18 cellular contexts compared by ENCODE assay signal in the genomic region with DNA sequence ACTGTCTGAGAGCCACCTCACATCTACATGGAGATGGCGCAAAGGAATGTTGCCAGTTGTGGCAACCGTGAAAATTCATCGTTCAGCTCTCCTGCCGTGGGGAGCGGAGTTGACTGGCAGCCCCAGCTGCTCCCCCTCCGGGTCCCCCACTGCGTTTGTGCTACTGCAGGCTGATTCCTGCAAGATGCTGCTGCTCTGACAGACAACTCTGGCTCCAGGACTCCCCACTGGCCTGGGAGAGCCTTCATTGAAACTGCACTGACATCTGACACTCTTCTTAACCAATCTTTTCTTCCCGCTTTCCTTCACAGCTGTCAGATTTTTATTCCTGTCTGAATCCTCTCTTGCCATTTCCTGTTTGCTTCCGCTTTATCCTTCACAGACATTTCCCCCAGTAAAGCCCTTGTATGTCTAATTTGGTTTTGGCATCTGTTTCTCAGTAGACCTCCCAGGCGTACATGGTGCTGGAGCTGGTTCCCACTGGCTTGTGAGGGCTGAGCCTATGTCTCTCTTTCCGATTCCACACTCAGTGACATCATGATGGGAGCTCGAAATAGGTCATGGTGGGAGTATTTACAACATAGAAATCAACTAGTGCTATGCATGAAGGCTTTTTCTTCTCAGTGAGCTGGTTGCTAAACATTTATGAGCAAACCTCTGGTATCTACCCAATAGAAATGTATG. TPM values are rescaled to one million over a fixed set of nuclear protein-coding genes. Genes with fewer than 3 reads are reported as not detected.
A peak's percentile ranks its signal among the peaks of the same experiment; 100 is the strongest.
DNase-seq lines count a peak whose midpoint lies in the region; ATAC-seq, FAIRE-seq and TF ChIP-seq lines count a peak whose summit lies in the region.
"Had no signal": no experiment of that assay in that cellular context is flagged by ENCODE, and none has a peak within 500 bp of the region (broad histone marks: within the 10 kb centered on the region; RNA-seq: fewer than 3 reads in every experiment).

No MANE protein-coding gene starts in this region.

- H2AFZ ChIP-seq in HepG2 (ENCODE audit: low read length): peak overlapping the region; percentile 32

- H3K27me3 ChIP-seq in HepG2 (ENCODE audit: control insufficient read depth in 1 of 2, insufficient read depth in 2 of 2, low read length in 2 of 2): peaks cover 0 to 11% of the 10 kb centered on the region in 2 experiments; a peak in 1 of 5 replicates
- no peaks in the 10 kb centered on the region for H3K27me3 ChIP-seq in right lobe of liver
- H3K27me3 ChIP-seq in endodermal cell (ENCODE audit: control insufficient read depth, insufficient read depth, low read length, poor library complexity, severe bottlenecking): peaks cover 13% of the 10 kb centered on the region
- H3K27me3 ChIP-seq: body of pancreas had no signal

- intact Hi-C loops in HepG2 (cut with micrococcal nuclease; ENCODE audit: unreplicated experiment): no loop called here
- intact Hi-C loops in right lobe of liver (cut with DNase I): no loop called here

- no peak for TF ChIP-seq RAD21 in HepG2 (CRISPR knock-in tag; IDR thresholded peaks at IDR 0.05)

- peaks cover 40% of the 10 kb centered on the region for H3K4me1 ChIP-seq in HepG2 (ENCODE audit: insufficient read depth, low read length)
- peaks cover 0 to 3% (median 0%) of the 10 kb centered on the region in 4 donors for H3K4me1 ChIP-seq in right lobe of liver
- H3K4me1 ChIP-seq in endodermal cell (ENCODE audit: control insufficient read depth, insufficient read depth, low read length): no peaks in the 10 kb centered on the region
- H3K4me1 ChIP-seq: HAP-1 had no signal

- TF ChIP-seq POLR2A in HepG2 (IDR thresholded peaks at IDR 0.05; ENCODE audit: insufficient read depth in 1 of 2, low read depth in 2 of 2, low read length in 2 of 2) (no peak), right lobe of liver (IDR thresholded peaks at IDR 0.05) (no peak)

- 53% methylated on average over 12 of the region's 12 CpGs for WGBS in HepG2 (ENCODE audit: low lambda C conversion rate)
- WGBS in right lobe of liver (ENCODE audit: insufficient coverage, low coverage, low lambda C conversion rate, missing lambda C conversion rate): 63% methylated on average over 5 of the region's 12 CpGs
- 46 to 65% methylated on average over 10 to 12 of the region's 12 CpGs for WGBS in endodermal cell (ENCODE audit: insufficient coverage in 1 of 2, insufficient read length in 1 of 2), 2 experiments

- DNase-seq in HepG2 (ENCODE audit: low spot score): no peak
- no peak for DNase-seq in right lobe of liver
- DNase-seq in endodermal cell: peak; percentile 79
- DNase-seq in SHP77 (lab: John Stamatoyannopoulos, UW): no peak
- DNase-seq in NCI-H187 (lab: John Stamatoyannopoulos, UW): no peak
- no peak for DNase-seq in AML-193 (lab: John Stamatoyannopoulos, UW)
- DNase-seq: activated CD8-positive, alpha-beta T cell treated with anti-CD3 and anti-CD28 coated beads for 36 hours; effector memory CD8-positive, alpha-beta T cell; left cardiac atrium; natural killer cell; NCI-H1694 had no signal

- H3K4me1 Mint-ChIP-seq in endodermal cell (peaks cover 5% of the 10 kb centered on the region), nephron (peaks cover 16% of the 10 kb centered on the region)
- H3K4me1 Mint-ChIP-seq: natural killer cell had no signal

- H3K9me3 ChIP-seq in HepG2 (ENCODE audit: low read length) (no peaks in the 10 kb centered on the region), right lobe of liver (no peaks in the 10 kb centered on the region), endodermal cell (ENCODE audit: control insufficient read depth, low read length) (no peaks in the 10 kb centered on the region)
- H3K9me3 ChIP-seq: body of pancreas, HAP-1 had no signal

- no peaks in the 10 kb centered on the region for H3K79me2 ChIP-seq in HepG2 (ENCODE audit: insufficient read depth, low read length)

- CTCF ChIA-PET in HepG2 (lab: Yijun Ruan, JAX; ENCODE audit: low intra/inter-chr PET ratio, low total read pairs): no interaction called here

- H3K4me3 ChIP-seq in HepG2 (replicated peaks in 1 of 3; ENCODE audit: insufficient read depth in 1 of 3, low read depth in 2 of 3, low read length in 3 of 3): no peak overlapping the region
- no peak overlapping the region for H3K4me3 ChIP-seq in right lobe of liver
- H3K4me3 ChIP-seq in endodermal cell (ENCODE audit: low read length): no peak overlapping the region
- H3K4me3 ChIP-seq: body of pancreas, HAP-1 had no signal

- H3K27me3 Mint-ChIP-seq in endodermal cell (ENCODE audit: insufficient read depth): peaks cover 17% of the 10 kb centered on the region
- H3K27me3 Mint-ChIP-seq in nephron (ENCODE audit: low read depth): peaks cover 16% of the 10 kb centered on the region

- in situ Hi-C loops in HepG2 (cut with HindIII; ENCODE audit: extremely low pct_ligation_motif_present, low pct_unique_long_range_greater_than_20kb): no loop called here

- no peak for FAIRE-seq in HepG2 (lab: Jason Lieb, UNC)
- FAIRE-seq: A204.1, small intestine, TTC549 had no signal

- TF ChIP-seq CTCF in HepG2 (CRISPR knock-in tag; IDR thresholded peaks at IDR 0.05): no peak
- TF ChIP-seq CTCF in right lobe of liver (IDR thresholded peaks at IDR 0.05): no peak
- no peak for TF ChIP-seq CTCF in endodermal cell (conservative IDR thresholded peaks at IDR 0.05)
- TF ChIP-seq CTCF in nephron (IDR thresholded peaks at IDR 0.05; ENCODE audit: unreplicated experiment in 3 of 3): no peak

- no peak overlapping the region for H3K27ac ChIP-seq in HepG2 (ENCODE audit: extremely low read length, insufficient read depth, low read length)
- H3K27ac ChIP-seq in right lobe of liver: no peak overlapping the region
- H3K27ac ChIP-seq in endodermal cell (ENCODE audit: low read depth, low read length): peak overlapping the region; percentile 47

- POLR2A ChIA-PET in HepG2 (lab: Yijun Ruan, JAX): interaction anchor here (5.7 kb wide), 1 partner anchor 10 kb away, joined by 40 read pairs; the partner anchor contains the start of gene ATRN

- H3K36me3 ChIP-seq in HepG2 (replicated peaks in 1 of 2; ENCODE audit: control insufficient read depth in 1 of 2, insufficient read depth in 2 of 2, low read length in 2 of 2) (no peaks in the 10 kb centered on the region), right lobe of liver (no peaks in the 10 kb centered on the region), endodermal cell (ENCODE audit: control insufficient read depth, insufficient read depth, low read length) (no peaks in the 10 kb centered on the region)
- H3K36me3 ChIP-seq: HAP-1 had no signal

- no peaks in the 10 kb centered on the region for H3K36me3 Mint-ChIP-seq in endodermal cell (ENCODE audit: low read depth)
- H3K36me3 Mint-ChIP-seq in nephron (ENCODE audit: low read depth): no peaks in the 10 kb centered on the region
- H3K36me3 Mint-ChIP-seq: natural killer cell had no signal

- H3K9me3 Mint-ChIP-seq in endodermal cell (no peaks in the 10 kb centered on the region), nephron (no peaks in the 10 kb centered on the region)
- H3K9me3 Mint-ChIP-seq: activated CD8-positive, alpha-beta T cell treated with anti-CD3 and anti-CD28 coated beads for 36 hours; effector memory CD8-positive, alpha-beta T cell; natural killer cell had no signal

- H3K4me3 Mint-ChIP-seq in endodermal cell (no peak overlapping the region), nephron (peak overlapping the region; percentile 3 to 45 (median 26))
- H3K4me3 Mint-ChIP-seq: activated CD8-positive, alpha-beta T cell treated with anti-CD3 and anti-CD28 coated beads for 36 hours; effector memory CD8-positive, alpha-beta T cell; natural killer cell had no signal

- H3K9ac ChIP-seq in HepG2 (ENCODE audit: insufficient read depth, low read depth, low read length) (no peak overlapping the region), endodermal cell (ENCODE audit: extremely low read depth, low read length, poor library complexity, severe bottlenecking) (no peak overlapping the region)

- no peak overlapping the region for H3K27ac Mint-ChIP-seq in endodermal cell
- H3K27ac Mint-ChIP-seq in nephron: peak overlapping the region; percentile 56 to 71 (median 65)
- H3K27ac Mint-ChIP-seq: activated CD8-positive, alpha-beta T cell treated with anti-CD3 and anti-CD28 coated beads for 36 hours; effector memory CD8-positive, alpha-beta T cell; natural killer cell had no signal

- ATAC-seq in HepG2: peak; percentile 16; the same call in 1 of the 3 replicates
- ATAC-seq in right lobe of liver: no peak
- ATAC-seq in GM18870 (IDR thresholded peaks at IDR 0.05; ENCODE audit: unreplicated experiment): no peak
- ATAC-seq: activated CD8-positive, alpha-beta T cell treated with anti-CD3 and anti-CD28 coated beads for 36 hours; body of pancreas; effector memory CD8-positive, alpha-beta T cell; left cardiac atrium; natural killer cell had no signal

- no peak for TF ChIP-seq EP300 in HepG2 (IDR thresholded peaks at IDR 0.05; ENCODE audit: low read depth in 2 of 2, low read length in 2 of 2)
- TF ChIP-seq EP300 in HepG2 (CRISPR knock-in tag; IDR thresholded peaks at IDR 0.05; ENCODE audit: borderline replicate concordance): no peak

- H3K4me2 ChIP-seq in HepG2 (ENCODE audit: low read depth, low read length): no peak overlapping the region

- H4K20me1 ChIP-seq in HepG2 (ENCODE audit: insufficient read depth, low read length): no peaks in the 10 kb centered on the region

- BruUV-seq in HepG2 (replicated peaks; lab: Mats Ljungman, UMichigan): no TSS peak

RNA-seq across cellular contexts. Expression of gene ATRN, which starts 9.5 kb away (rescaled TPM):
- total RNA-seq in HepG2 (2016; rRNA removed; fragmentation: Illumina TruSeq; extraction: Trizol) (30.8 and 44.2 TPM in 2 replicates), right lobe of liver (10 to 100 TPM; 46.9 to 82.1 (median 59.1) TPM), endodermal cell (10 to 100 TPM; 27.4 to 31.2 TPM)
- 3.7 and 4.2 TPM in 2 replicates for total RNA-seq in HepG2 (2016; cell fraction: cytosol; rRNA removed; fragmentation: Illumina TruSeq; extraction: Trizol; ENCODE audit: low read depth)
- 27.2 and 45.7 TPM in 2 replicates for total RNA-seq in HepG2 (2016; cell fraction: insoluble cytoplasmic fraction; rRNA removed; fragmentation: Illumina TruSeq; extraction: Trizol)
- 9.6 and 11.5 TPM in 2 replicates for total RNA-seq in HepG2 (2016; cell fraction: membrane; rRNA removed; fragmentation: Illumina TruSeq; extraction: Trizol)
- 61.1 and 74.3 TPM in 2 replicates for total RNA-seq in HepG2 (2016; cell fraction: nucleus; rRNA removed; fragmentation: Illumina TruSeq; extraction: Trizol)
- 81.1 and 97.2 TPM in 2 replicates for polyA plus RNA-seq in HepG2 (2011; rRNA removed)
- 56.4 and 83.6 TPM in 2 replicates for polyA plus RNA-seq in HepG2 (2011; cell fraction: cytosol; rRNA removed)
- polyA plus RNA-seq in HepG2 (2011; cell fraction: nucleus; rRNA removed): 56.4 and 62.4 TPM in 2 replicates
- 69.4 and 78.7 TPM in 2 replicates for polyA plus RNA-seq in HepG2 (2012)
- polyA plus RNA-seq in HepG2 (2016; cell fraction: cytosol; fragmentation: Illumina TruSeq; extraction: Trizol; ENCODE audit: low read depth): 1.8 and 2.0 TPM in 2 replicates
- 14.7 and 16.4 TPM in 2 replicates for polyA plus RNA-seq in HepG2 (2016; cell fraction: insoluble cytoplasmic fraction; fragmentation: Illumina TruSeq; extraction: Trizol; ENCODE audit: low read depth)
- polyA plus RNA-seq in HepG2 (2016; cell fraction: membrane; fragmentation: Illumina TruSeq; extraction: Trizol; ENCODE audit: low read depth): 4.0 and 4.6 TPM in 2 replicates
- 41.8 and 43.9 TPM in 2 replicates for polyA plus RNA-seq in HepG2 (2016; cell fraction: nucleus; fragmentation: Illumina TruSeq; extraction: Trizol; ENCODE audit: insufficient read depth, low read depth)
- 12.4 and 245 TPM in 2 replicates for polyA minus RNA-seq in HepG2 (2011; rRNA and poly(A)+ RNA removed; ENCODE audit: low replicate concordance)
- 92.1 and 130 TPM in 2 replicates for polyA minus RNA-seq in HepG2 (2011; cell fraction: cytosol; rRNA and poly(A)+ RNA removed)
- 123 and 165 TPM in 2 replicates for polyA minus RNA-seq in HepG2 (2011; cell fraction: nucleus; rRNA and poly(A)+ RNA removed)
- polyA plus RNA-seq in endodermal cell (2013, experiment 1 of 2): 26.3 TPM
- 22.9 TPM for polyA plus RNA-seq in endodermal cell (2013, experiment 2 of 2)

RNA-seq across cellular contexts. Expression of gene DNAAF9, which starts 53.9 kb away (rescaled TPM):
- total RNA-seq in HepG2 (2016; rRNA removed; fragmentation: Illumina TruSeq; extraction: Trizol): 10.5 and 11.7 TPM in 2 replicates
- total RNA-seq in HepG2 (2016; cell fraction: cytosol; rRNA removed; fragmentation: Illumina TruSeq; extraction: Trizol; ENCODE audit: low read depth): 3.4 and 3.7 TPM in 2 replicates
- total RNA-seq in HepG2 (2016; cell fraction: insoluble cytoplasmic fraction; rRNA removed; fragmentation: Illumina TruSeq; extraction: Trizol): 9.8 and 10.6 TPM in 2 replicates
- total RNA-seq in HepG2 (2016; cell fraction: membrane; rRNA removed; fragmentation: Illumina TruSeq; extraction: Trizol): 4.5 and 5.3 TPM in 2 replicates
- total RNA-seq in HepG2 (2016; cell fraction: nucleus; rRNA removed; fragmentation: Illumina TruSeq; extraction: Trizol): 14.3 and 16.7 TPM in 2 replicates
- polyA plus RNA-seq in HepG2 (2011; rRNA removed): 14.9 and 16.6 TPM in 2 replicates
- polyA plus RNA-seq in HepG2 (2011; cell fraction: cytosol; rRNA removed): 8.5 and 11.1 TPM in 2 replicates
- polyA plus RNA-seq in HepG2 (2011; cell fraction: nucleus; rRNA removed): 31.2 and 31.3 TPM in 2 replicates
- 12.6 and 13.0 TPM in 2 replicates for polyA plus RNA-seq in HepG2 (2012)
- polyA plus RNA-seq in HepG2 (2016; cell fraction: cytosol; fragmentation: Illumina TruSeq; extraction: Trizol; ENCODE audit: low read depth): 0.98 and 1.1 TPM in 2 replicates
- 6.4 and 6.6 TPM in 2 replicates for polyA plus RNA-seq in HepG2 (2016; cell fraction: insoluble cytoplasmic fraction; fragmentation: Illumina TruSeq; extraction: Trizol; ENCODE audit: low read depth)
- polyA plus RNA-seq in HepG2 (2016; cell fraction: membrane; fragmentation: Illumina TruSeq; extraction: Trizol; ENCODE audit: low read depth): 1.7 and 1.8 TPM in 2 replicates
- polyA plus RNA-seq in HepG2 (2016; cell fraction: nucleus; fragmentation: Illumina TruSeq; extraction: Trizol; ENCODE audit: insufficient read depth, low read depth): 20.6 and 23.6 TPM in 2 replicates
- 0.02 and 24.0 TPM in 2 replicates for polyA minus RNA-seq in HepG2 (2011; rRNA and poly(A)+ RNA removed; ENCODE audit: low replicate concordance)
- 11.3 and 14.0 TPM in 2 replicates for polyA minus RNA-seq in HepG2 (2011; cell fraction: cytosol; rRNA and poly(A)+ RNA removed)
- polyA minus RNA-seq in HepG2 (2011; cell fraction: nucleus; rRNA and poly(A)+ RNA removed): 30.6 and 35.8 TPM in 2 replicates
- total RNA-seq in right lobe of liver: 1 to 10 TPM; 2.5 to 4.9 (median 4.2) TPM
- total RNA-seq in endodermal cell: 10 to 100 TPM in 1 of 2 donors, 1 to 10 TPM in 1; 9.6 to 12.1 TPM
- polyA plus RNA-seq in endodermal cell (2013, experiment 1 of 2): 13.1 TPM
- polyA plus RNA-seq in endodermal cell (2013, experiment 2 of 2): 12.3 TPM
